In the genomic region with DNA sequence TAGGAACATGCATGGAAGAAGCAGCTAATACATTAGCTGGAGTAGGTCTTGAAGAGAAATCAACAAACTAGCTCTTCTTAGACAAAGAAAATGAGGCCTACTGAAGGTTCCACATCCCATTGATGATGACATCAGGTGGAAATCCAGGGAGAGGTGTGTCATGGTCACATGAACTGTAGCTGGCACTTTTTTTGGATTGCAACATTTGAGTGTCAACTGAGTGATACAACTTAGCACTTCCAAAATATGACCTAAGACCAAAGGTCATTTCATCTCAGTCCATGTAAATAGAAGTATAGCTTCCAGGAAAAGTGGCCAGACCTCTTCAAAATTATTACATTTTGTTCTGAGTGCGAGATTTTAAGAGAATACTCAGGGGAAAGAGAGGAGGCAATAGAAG, we compare ENCODE assay signal across 1 cellular context.
TF ChIP-seq lines count a peak whose summit lies in the region.

No MANE protein-coding gene starts in this region.

TF ChIP-seq in HepG2, 621 proteins besides CTCF, POLR2A, EP300 and RAD21 (continued from another document and continues in another):
- TF ChIP-seq, protein P1, sequence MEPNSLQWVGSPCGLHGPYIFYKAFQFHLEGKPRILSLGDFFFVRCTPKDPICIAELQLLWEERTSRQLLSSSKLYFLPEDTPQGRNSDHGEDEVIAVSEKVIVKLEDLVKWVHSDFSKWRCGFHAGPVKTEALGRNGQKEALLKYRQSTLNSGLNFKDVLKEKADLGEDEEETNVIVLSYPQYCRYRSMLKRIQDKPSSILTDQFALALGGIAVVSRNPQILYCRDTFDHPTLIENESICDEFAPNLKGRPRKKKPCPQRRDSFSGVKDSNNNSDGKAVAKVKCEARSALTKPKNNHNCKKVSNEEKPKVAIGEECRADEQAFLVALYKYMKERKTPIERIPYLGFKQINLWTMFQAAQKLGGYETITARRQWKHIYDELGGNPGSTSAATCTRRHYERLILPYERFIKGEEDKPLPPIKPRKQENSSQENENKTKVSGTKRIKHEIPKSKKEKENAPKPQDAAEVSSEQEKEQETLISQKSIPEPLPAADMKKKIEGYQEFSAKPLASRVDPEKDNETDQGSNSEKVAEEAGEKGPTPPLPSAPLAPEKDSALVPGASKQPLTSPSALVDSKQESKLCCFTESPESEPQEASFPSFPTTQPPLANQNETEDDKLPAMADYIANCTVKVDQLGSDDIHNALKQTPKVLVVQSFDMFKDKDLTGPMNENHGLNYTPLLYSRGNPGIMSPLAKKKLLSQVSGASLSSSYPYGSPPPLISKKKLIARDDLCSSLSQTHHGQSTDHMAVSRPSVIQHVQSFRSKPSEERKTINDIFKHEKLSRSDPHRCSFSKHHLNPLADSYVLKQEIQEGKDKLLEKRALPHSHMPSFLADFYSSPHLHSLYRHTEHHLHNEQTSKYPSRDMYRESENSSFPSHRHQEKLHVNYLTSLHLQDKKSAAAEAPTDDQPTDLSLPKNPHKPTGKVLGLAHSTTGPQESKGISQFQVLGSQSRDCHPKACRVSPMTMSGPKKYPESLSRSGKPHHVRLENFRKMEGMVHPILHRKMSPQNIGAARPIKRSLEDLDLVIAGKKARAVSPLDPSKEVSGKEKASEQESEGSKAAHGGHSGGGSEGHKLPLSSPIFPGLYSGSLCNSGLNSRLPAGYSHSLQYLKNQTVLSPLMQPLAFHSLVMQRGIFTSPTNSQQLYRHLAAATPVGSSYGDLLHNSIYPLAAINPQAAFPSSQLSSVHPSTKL (CRISPR knock-in tag; IDR thresholded peaks at IDR 0.05), result peak; percentile 53
- no peak for TF ChIP-seq ATM (IDR thresholded peaks at IDR 0.05; ENCODE audit: borderline replicate concordance)
- TF ChIP-seq, protein P2, sequence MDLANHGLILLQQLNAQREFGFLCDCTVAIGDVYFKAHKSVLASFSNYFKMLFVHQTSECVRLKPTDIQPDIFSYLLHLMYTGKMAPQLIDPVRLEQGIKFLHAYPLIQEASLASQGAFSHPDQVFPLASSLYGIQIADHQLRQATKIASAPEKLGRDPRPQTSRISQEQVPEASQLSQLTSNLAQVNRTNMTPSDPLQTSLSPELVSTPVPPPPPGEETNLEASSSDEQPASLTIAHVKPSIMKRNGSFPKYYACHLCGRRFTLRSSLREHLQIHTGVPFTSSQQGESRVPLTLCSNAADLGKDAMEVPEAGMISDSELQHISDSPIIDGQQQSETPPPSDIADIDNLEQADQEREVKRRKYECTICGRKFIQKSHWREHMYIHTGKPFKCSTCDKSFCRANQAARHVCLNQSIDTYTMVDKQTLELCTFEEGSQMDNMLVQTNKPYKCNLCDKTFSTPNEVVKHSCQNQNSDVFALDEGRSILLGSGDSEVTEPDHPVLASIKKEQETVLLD (CRISPR knock-in tag; IDR thresholded peaks at IDR 0.05; ENCODE audit: low read depth), result no peak
- no peak for TF ChIP-seq ARNTL (CRISPR knock-in tag; IDR thresholded peaks at IDR 0.05)
- TF ChIP-seq ZSCAN25 (CRISPR knock-in tag; IDR thresholded peaks at IDR 0.05), result no peak
- TF ChIP-seq SAFB2 (CRISPR knock-in tag; IDR thresholded peaks at IDR 0.05; ENCODE audit: borderline replicate concordance, low read depth), result no peak
- no peak for TF ChIP-seq RNF2 (conservative IDR thresholded peaks at IDR 0.05; ENCODE audit: low read depth)
- no peak for TF ChIP-seq ZNF235 (CRISPR knock-in tag; IDR thresholded peaks at IDR 0.05; ENCODE audit: borderline replicate concordance)
- TF ChIP-seq YY1 (IDR thresholded peaks at IDR 0.05; ENCODE audit: insufficient read depth, insufficient replicate concordance, low read depth, low read length), result no peak
- peak; percentile 45; the same call in 1 of the 2 replicates for TF ChIP-seq HMG20A (CRISPR knock-in tag; IDR thresholded peaks at IDR 0.05; ENCODE audit: borderline replicate concordance)
- no peak for TF ChIP-seq ZNF747 (CRISPR knock-in tag; IDR thresholded peaks at IDR 0.05; ENCODE audit: borderline replicate concordance)
- TF ChIP-seq CEBPB (IDR thresholded peaks at IDR 0.05; ENCODE audit: borderline replicate concordance, low read depth, low read length), result peak; percentile 84
- TF ChIP-seq, protein P3, sequence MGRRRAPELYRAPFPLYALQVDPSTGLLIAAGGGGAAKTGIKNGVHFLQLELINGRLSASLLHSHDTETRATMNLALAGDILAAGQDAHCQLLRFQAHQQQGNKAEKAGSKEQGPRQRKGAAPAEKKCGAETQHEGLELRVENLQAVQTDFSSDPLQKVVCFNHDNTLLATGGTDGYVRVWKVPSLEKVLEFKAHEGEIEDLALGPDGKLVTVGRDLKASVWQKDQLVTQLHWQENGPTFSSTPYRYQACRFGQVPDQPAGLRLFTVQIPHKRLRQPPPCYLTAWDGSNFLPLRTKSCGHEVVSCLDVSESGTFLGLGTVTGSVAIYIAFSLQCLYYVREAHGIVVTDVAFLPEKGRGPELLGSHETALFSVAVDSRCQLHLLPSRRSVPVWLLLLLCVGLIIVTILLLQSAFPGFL (CRISPR knock-in tag; IDR thresholded peaks at IDR 0.05), result no peak
- TF ChIP-seq ZNF350 (CRISPR knock-in tag; IDR thresholded peaks at IDR 0.05; ENCODE audit: borderline replicate concordance, low read depth), result no peak
- TF ChIP-seq PRMT3 (CRISPR knock-in tag; IDR thresholded peaks at IDR 0.05; ENCODE audit: borderline replicate concordance, low read depth), result no peak
- no peak for TF ChIP-seq SRF (IDR thresholded peaks at IDR 0.05; ENCODE audit: low read depth, low read length)
- TF ChIP-seq, protein P4, sequence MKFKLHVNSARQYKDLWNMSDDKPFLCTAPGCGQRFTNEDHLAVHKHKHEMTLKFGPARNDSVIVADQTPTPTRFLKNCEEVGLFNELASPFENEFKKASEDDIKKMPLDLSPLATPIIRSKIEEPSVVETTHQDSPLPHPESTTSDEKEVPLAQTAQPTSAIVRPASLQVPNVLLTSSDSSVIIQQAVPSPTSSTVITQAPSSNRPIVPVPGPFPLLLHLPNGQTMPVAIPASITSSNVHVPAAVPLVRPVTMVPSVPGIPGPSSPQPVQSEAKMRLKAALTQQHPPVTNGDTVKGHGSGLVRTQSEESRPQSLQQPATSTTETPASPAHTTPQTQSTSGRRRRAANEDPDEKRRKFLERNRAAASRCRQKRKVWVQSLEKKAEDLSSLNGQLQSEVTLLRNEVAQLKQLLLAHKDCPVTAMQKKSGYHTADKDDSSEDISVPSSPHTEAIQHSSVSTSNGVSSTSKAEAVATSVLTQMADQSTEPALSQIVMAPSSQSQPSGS (CRISPR knock-in tag; IDR thresholded peaks at IDR 0.05), result no peak
- TF ChIP-seq, protein P5, sequence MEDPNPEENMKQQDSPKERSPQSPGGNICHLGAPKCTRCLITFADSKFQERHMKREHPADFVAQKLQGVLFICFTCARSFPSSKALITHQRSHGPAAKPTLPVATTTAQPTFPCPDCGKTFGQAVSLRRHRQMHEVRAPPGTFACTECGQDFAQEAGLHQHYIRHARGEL (CRISPR knock-in tag; IDR thresholded peaks at IDR 0.05), result no peak
- no peak for TF ChIP-seq POGZ (CRISPR knock-in tag; IDR thresholded peaks at IDR 0.05)
- peak; percentile 56 for TF ChIP-seq ZNF644 (CRISPR knock-in tag; IDR thresholded peaks at IDR 0.05; ENCODE audit: low read depth)
- no peak for TF ChIP-seq ZFP62 (CRISPR knock-in tag; IDR thresholded peaks at IDR 0.05)
- no peak for TF ChIP-seq ZNF431 (CRISPR knock-in tag; IDR thresholded peaks at IDR 0.05; ENCODE audit: borderline replicate concordance, low read depth)
- TF ChIP-seq, protein P6, sequence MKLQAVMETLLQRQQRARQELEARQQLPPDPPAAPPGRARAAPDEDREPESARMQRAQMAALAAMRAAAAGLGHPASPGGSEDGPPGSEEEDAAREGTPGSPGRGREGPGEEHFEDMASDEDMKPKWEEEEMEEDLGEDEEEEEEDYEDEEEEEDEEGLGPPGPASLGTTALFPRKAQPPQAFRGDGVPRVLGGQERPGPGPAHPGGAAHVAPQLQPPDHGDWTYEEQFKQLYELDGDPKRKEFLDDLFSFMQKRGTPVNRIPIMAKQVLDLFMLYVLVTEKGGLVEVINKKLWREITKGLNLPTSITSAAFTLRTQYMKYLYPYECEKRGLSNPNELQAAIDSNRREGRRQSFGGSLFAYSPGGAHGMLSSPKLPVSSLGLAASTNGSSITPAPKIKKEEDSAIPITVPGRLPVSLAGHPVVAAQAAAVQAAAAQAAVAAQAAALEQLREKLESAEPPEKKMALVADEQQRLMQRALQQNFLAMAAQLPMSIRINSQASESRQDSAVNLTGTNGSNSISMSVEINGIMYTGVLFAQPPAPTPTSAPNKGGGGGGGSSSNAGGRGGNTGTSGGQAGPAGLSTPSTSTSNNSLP (IDR thresholded peaks at IDR 0.05; ENCODE audit: low read depth, low read length), result no peak
- peak; percentile 29; the same call in 1 of the 2 replicates for TF ChIP-seq HNF4A (CRISPR knock-in tag; IDR thresholded peaks at IDR 0.05)
- TF ChIP-seq KAT8 (CRISPR knock-in tag; IDR thresholded peaks at IDR 0.05), result no peak
- TF ChIP-seq NR2F1 (CRISPR knock-in tag; IDR thresholded peaks at IDR 0.05), result peak in 1 of 2 experiments; percentile 27; a peak in 1 of 4 replicates
- TF ChIP-seq, protein P7, sequence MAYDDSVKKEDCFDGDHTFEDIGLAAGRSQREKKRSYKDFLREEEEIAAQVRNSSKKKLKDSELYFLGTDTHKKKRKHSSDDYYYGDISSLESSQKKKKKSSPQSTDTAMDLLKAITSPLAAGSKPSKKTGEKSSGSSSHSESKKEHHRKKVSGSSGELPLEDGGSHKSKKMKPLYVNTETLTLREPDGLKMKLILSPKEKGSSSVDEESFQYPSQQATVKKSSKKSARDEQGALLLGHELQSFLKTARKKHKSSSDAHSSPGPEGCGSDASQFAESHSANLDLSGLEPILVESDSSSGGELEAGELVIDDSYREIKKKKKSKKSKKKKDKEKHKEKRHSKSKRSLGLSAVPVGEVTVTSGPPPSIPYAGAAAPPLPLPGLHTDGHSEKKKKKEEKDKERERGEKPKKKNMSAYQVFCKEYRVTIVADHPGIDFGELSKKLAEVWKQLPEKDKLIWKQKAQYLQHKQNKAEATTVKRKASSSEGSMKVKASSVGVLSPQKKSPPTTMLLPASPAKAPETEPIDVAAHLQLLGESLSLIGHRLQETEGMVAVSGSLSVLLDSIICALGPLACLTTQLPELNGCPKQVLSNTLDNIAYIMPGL (CRISPR knock-in tag; IDR thresholded peaks at IDR 0.05; ENCODE audit: borderline replicate concordance in 1 of 2, low read depth in 1 of 2), result no peak
- no peak for TF ChIP-seq JDP2 (CRISPR knock-in tag; IDR thresholded peaks at IDR 0.05; ENCODE audit: borderline replicate concordance)
- TF ChIP-seq MBD4 (IDR thresholded peaks at IDR 0.05; ENCODE audit: borderline replicate concordance, low read length), result no peak
- TF ChIP-seq FOXK1 (CRISPR knock-in tag; IDR thresholded peaks at IDR 0.05; ENCODE audit: borderline replicate concordance, low read depth), result 0 out of 2 replicates have a peak, but pooled peaks have one; percentile 31
- TF ChIP-seq, protein P8, sequence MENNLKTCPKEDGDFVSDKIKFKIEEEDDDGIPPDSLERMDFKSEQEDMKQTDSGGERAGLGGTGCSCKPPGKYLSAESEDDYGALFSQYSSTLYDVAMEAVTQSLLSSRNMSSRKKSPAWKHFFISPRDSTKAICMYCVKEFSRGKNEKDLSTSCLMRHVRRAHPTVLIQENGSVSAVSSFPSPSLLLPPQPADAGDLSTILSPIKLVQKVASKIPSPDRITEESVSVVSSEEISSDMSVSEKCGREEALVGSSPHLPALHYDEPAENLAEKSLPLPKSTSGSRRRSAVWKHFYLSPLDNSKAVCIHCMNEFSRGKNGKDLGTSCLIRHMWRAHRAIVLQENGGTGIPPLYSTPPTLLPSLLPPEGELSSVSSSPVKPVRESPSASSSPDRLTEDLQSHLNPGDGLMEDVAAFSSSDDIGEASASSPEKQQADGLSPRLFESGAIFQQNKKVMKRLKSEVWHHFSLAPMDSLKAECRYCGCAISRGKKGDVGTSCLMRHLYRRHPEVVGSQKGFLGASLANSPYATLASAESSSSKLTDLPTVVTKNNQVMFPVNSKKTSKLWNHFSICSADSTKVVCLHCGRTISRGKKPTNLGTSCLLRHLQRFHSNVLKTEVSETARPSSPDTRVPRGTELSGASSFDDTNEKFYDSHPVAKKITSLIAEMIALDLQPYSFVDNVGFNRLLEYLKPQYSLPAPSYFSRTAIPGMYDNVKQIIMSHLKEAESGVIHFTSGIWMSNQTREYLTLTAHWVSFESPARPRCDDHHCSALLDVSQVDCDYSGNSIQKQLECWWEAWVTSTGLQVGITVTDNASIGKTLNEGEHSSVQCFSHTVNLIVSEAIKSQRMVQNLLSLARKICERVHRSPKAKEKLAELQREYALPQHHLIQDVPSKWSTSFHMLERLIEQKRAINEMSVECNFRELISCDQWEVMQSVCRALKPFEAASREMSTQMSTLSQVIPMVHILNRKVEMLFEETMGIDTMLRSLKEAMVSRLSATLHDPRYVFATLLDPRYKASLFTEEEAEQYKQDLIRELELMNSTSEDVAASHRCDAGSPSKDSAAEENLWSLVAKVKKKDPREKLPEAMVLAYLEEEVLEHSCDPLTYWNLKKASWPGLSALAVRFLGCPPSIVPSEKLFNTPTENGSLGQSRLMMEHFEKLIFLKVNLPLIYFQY (CRISPR knock-in tag; IDR thresholded peaks at IDR 0.05; ENCODE audit: borderline replicate concordance), result no peak
- TF ChIP-seq ZNF530 (CRISPR knock-in tag; IDR thresholded peaks at IDR 0.05; ENCODE audit: low read depth), result no peak
- TF ChIP-seq KMT2B (CRISPR knock-in tag; IDR thresholded peaks at IDR 0.05), result no peak
- TF ChIP-seq, protein P9, sequence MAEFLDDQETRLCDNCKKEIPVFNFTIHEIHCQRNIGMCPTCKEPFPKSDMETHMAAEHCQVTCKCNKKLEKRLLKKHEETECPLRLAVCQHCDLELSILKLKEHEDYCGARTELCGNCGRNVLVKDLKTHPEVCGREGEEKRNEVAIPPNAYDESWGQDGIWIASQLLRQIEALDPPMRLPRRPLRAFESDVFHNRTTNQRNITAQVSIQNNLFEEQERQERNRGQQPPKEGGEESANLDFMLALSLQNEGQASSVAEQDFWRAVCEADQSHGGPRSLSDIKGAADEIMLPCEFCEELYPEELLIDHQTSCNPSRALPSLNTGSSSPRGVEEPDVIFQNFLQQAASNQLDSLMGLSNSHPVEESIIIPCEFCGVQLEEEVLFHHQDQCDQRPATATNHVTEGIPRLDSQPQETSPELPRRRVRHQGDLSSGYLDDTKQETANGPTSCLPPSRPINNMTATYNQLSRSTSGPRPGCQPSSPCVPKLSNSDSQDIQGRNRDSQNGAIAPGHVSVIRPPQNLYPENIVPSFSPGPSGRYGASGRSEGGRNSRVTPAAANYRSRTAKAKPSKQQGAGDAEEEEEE (CRISPR knock-in tag; IDR thresholded peaks at IDR 0.05; ENCODE audit: borderline replicate concordance), result no peak
- TF ChIP-seq ZNF589 (CRISPR knock-in tag; conservative IDR thresholded peaks at IDR 0.05), result no peak
